ENCODE assay signal across 19 cellular contexts in the genomic region with DNA sequence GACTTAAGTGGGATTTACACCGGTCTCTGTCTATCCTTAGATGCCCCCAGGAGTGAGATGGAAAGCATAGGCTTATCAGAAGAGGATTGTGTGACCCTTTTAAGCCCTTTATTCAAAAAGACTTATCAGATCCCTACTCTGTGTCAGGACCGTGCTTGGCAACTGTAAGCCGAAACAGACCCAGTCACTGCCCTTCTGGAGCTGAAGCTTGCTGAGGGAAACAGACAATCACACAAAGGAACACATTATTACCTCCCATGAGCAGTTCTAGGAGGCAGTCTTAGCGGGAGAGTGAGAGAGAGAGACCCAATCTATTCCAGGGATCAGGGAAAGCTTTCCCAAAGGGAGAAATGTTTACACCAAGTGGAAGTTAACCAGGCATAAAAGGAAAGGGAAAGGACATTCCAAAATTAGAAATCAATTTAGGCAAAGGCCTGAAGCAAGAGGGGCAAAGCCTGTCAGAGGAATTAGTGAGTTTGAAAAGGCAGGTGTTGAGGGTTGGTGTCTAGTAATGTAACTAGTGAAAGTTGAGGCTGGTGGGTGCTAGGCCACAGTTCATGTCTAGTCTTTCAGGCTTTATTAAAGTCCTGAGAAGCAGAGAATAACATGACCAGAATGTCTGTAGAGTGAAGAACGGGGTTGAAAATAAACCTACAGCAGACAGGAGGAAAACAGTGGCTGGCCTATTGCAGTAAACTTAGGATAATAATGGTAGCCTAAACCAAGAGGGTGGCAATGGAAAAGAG.
DNase-seq lines count a peak whose midpoint lies in the region; ATAC-seq and TF ChIP-seq lines count a peak whose summit lies in the region.
"Had no signal": no experiment of that assay in that cellular context is flagged by ENCODE, and none has a peak within 500 bp of the region (broad histone marks: within the 10 kb centered on the region; RNA-seq: fewer than 3 reads in every experiment).

No MANE protein-coding gene starts in this region.

- H3K9me3 ChIP-seq in H9 (ENCODE audit: control insufficient read depth, low read depth, low read length) = no peaks in the 10 kb centered on the region
- H3K9me3 ChIP-seq in T-helper 17 cell (ENCODE audit: control insufficient read depth, low read length, poor library complexity, severe bottlenecking) = no peaks in the 10 kb centered on the region
- no peaks in the 10 kb centered on the region for H3K9me3 ChIP-seq in iPS-18a (ENCODE audit: control insufficient read depth, low read depth, low read length)
- no peaks in the 10 kb centered on the region for H3K9me3 ChIP-seq in trophoblast cell (ENCODE audit: insufficient read depth, low read depth, low read length)
- H3K9me3 ChIP-seq: heart left ventricle had no signal

- H4K8ac ChIP-seq in H9 (replicated peaks; ENCODE audit: insufficient read length, low read depth, low read length) (no peak overlapping the region), trophoblast cell (ENCODE audit: low read depth, low read length) (no peak overlapping the region)

- WGBS in H9 (ENCODE audit: extremely low coverage, insufficient read length, low lambda C conversion rate) = no CpG with 5 or more reads among the region's 5 CpGs
- WGBS in trophoblast cell (ENCODE audit: extremely low coverage, insufficient coverage, insufficient read length) = no CpG with 5 or more reads among the region's 5 CpGs

- H3K9me3 Mint-ChIP-seq in H9 = no peaks in the 10 kb centered on the region
- H3K9me3 Mint-ChIP-seq: activated CD4-positive, alpha-beta T cell treated with anti-CD3 and anti-CD28 coated beads, Interleukin-2, amount 10 ng/mL, durations not matched to agents 7 days and 5 days; stimulated activated naive B cell treated with anti-CD40 and anti-IgM and Interleukin-4, amounts not matched to agents 10 μg/mL and 1 μg/mL and 100 μg/mL, for 72 hours had no signal

- H4K20me1 ChIP-seq in H9 (ENCODE audit: control insufficient read depth, insufficient read depth, insufficient read length) = no peaks in the 10 kb centered on the region

- H3K4me3 Mint-ChIP-seq in H9 (no peak overlapping the region), T-helper 17 cell (no peak overlapping the region)
- H3K4me3 Mint-ChIP-seq: activated CD4-positive, alpha-beta T cell treated with anti-CD3 and anti-CD28 coated beads, Interleukin-2, amount 10 ng/mL, durations not matched to agents 7 days and 5 days; stimulated activated naive B cell treated with anti-CD40 and anti-IgM and Interleukin-4, amounts not matched to agents 10 μg/mL and 1 μg/mL and 100 μg/mL, for 72 hours had no signal

- no peak overlapping the region for H3K14ac ChIP-seq in H9 (ENCODE audit: insufficient read depth, low read length)
- no peak overlapping the region for H3K14ac ChIP-seq in trophoblast cell (ENCODE audit: low read length)

- H2AK5ac ChIP-seq in H9 (ENCODE audit: insufficient read length, low read length) = no peak overlapping the region
- no peak overlapping the region for H2AK5ac ChIP-seq in trophoblast cell (ENCODE audit: low read length)

- H3K23ac ChIP-seq in H9 (ENCODE audit: insufficient read length, low read depth, low read length) (no peak overlapping the region), trophoblast cell (ENCODE audit: low read length) (no peak overlapping the region)

- H3K18ac ChIP-seq in H9 (ENCODE audit: insufficient read length, low read depth, low read length) = no peak overlapping the region
- no peak overlapping the region for H3K18ac ChIP-seq in trophoblast cell (ENCODE audit: low read length)

- no peak overlapping the region for H2BK15ac ChIP-seq in H9 (ENCODE audit: low read depth, low read length)

- H3K4me1 Mint-ChIP-seq in H9 (peaks cover 39 to 50% of the 10 kb centered on the region in 2 experiments), T-helper 17 cell (peaks cover 11% of the 10 kb centered on the region)
- H3K4me1 Mint-ChIP-seq: activated CD4-positive, alpha-beta T cell treated with anti-CD3 and anti-CD28 coated beads, Interleukin-2, amount 10 ng/mL, durations not matched to agents 7 days and 5 days; stimulated activated naive B cell treated with anti-CD40 and anti-IgM and Interleukin-4, amounts not matched to agents 10 μg/mL and 1 μg/mL and 100 μg/mL, for 72 hours had no signal

- H2BK5ac ChIP-seq in H9 (ENCODE audit: insufficient read length, low read length) = no peak overlapping the region
- H2BK5ac ChIP-seq in trophoblast cell (ENCODE audit: low read depth, low read length, poor library complexity) = no peak overlapping the region

- H3K27ac Mint-ChIP-seq in H9 (peak overlapping the region; percentile 84 to 95 (median 94); a peak in 6 of 7 replicates), T-helper 17 cell (peak overlapping the region; percentile 1)
- H3K27ac Mint-ChIP-seq: activated CD4-positive, alpha-beta T cell treated with anti-CD3 and anti-CD28 coated beads, Interleukin-2, amount 10 ng/mL, durations not matched to agents 7 days and 5 days; stimulated activated naive B cell treated with anti-CD40 and anti-IgM and Interleukin-4, amounts not matched to agents 10 μg/mL and 1 μg/mL and 100 μg/mL, for 72 hours had no signal

- H3T11ph ChIP-seq in H9 (ENCODE audit: low read length) = no peak overlapping the region

- DNase-seq in H9 (no peak), T-helper 17 cell (no peak), trophoblast cell (no peak), NCI-H2029 treated with DMSO at 0.1 percent for 48 hours (lab: John Stamatoyannopoulos, UW) (no peak), left lobe of liver (ENCODE audit: low spot score) (no peak), dermis blood vessel endothelial cell (no peak)
- DNase-seq: activated CD4-positive, alpha-beta T cell treated with anti-CD3 and anti-CD28 coated beads, Interleukin-2, amount 10 ng/mL, durations not matched to agents 7 days and 5 days; activated CD8-positive, alpha-beta memory T cell treated with anti-CD3 and anti-CD28 coated beads, Interleukin-2, amount 50 U/mL, for 4 hours; activated gamma-delta T cell; amniotic stem cell; caudate nucleus; heart left ventricle; NCI-H1105; NCI-H510A treated with DMSO at 0.1 percent for 48 hours; RPMI8226; stimulated activated naive B cell treated with anti-CD40 and anti-IgM and Interleukin-4, amounts not matched to agents 10 μg/mL and 1 μg/mL and 100 μg/mL, for 72 hours had no signal

- H3K27me3 ChIP-seq in H9 (ENCODE audit: insufficient read depth, low read length) (no peaks in the 10 kb centered on the region), iPS-18a (ENCODE audit: control insufficient read depth, insufficient read depth, low read length) (no peaks in the 10 kb centered on the region), trophoblast cell (ENCODE audit: insufficient read depth, low read length) (no peaks in the 10 kb centered on the region)
- H3K27me3 ChIP-seq: heart left ventricle had no signal

- H3K36me3 ChIP-seq in iPS-18a (ENCODE audit: control insufficient read depth, low read depth, low read length) = no peaks in the 10 kb centered on the region
- no peaks in the 10 kb centered on the region for H3K36me3 ChIP-seq in trophoblast cell (ENCODE audit: control insufficient read depth in 1 of 2, insufficient read depth in 2 of 2, low read length in 2 of 2)
- H3K36me3 ChIP-seq: heart left ventricle had no signal

- H2BK120ac ChIP-seq in H9 (ENCODE audit: low read depth, low read length, poor library complexity, severe bottlenecking) (no peak overlapping the region), trophoblast cell (ENCODE audit: insufficient read depth, low read length, poor library complexity) (peak overlapping the region; percentile 87)

- H2AFZ ChIP-seq in H9 (ENCODE audit: low read length) (peak overlapping the region; percentile 14), trophoblast cell (ENCODE audit: insufficient read depth, low read length, poor library complexity) (no peak overlapping the region)

- H3K9ac ChIP-seq in H9 (ENCODE audit: extremely low read depth, insufficient read length, low read length) (no peak overlapping the region), iPS-18a (ENCODE audit: low read length) (no peak overlapping the region), trophoblast cell (ENCODE audit: low read length) (no peak overlapping the region)
- H3K9ac ChIP-seq: GM23248 had no signal

- H2BK12ac ChIP-seq in H9 (ENCODE audit: insufficient read length, low read depth, low read length) = no peak overlapping the region
- no peak overlapping the region for H2BK12ac ChIP-seq in trophoblast cell (ENCODE audit: low read length)

- peak overlapping the region; percentile 50 for H2BK20ac ChIP-seq in H9 (ENCODE audit: low read depth, low read length, poor library complexity, severe bottlenecking)

- H3K79me2 ChIP-seq in H9 (ENCODE audit: insufficient read depth, low read length) = no peaks in the 10 kb centered on the region
- no peaks in the 10 kb centered on the region for H3K79me2 ChIP-seq in trophoblast cell (ENCODE audit: control insufficient read depth, insufficient read depth, low read length, poor library complexity)

- no peak overlapping the region for H4K5ac ChIP-seq in H9 (ENCODE audit: insufficient read length, low read depth, low read length)

- H3K23me2 ChIP-seq in H9 (ENCODE audit: insufficient read length, low read depth, low read length, poor library complexity, severe bottlenecking) = no peaks in the 10 kb centered on the region

- H3K4me3 ChIP-seq in iPS-18a (ENCODE audit: low read length) (no peak overlapping the region), trophoblast cell (ENCODE audit: low read depth, low read length) (no peak overlapping the region)
- H3K4me3 ChIP-seq: GM23248, heart left ventricle had no signal

- H3K36me3 Mint-ChIP-seq in H9 (ENCODE audit: insufficient read depth in 1 of 3, low read depth in 3 of 3) (no peaks in the 10 kb centered on the region), T-helper 17 cell (ENCODE audit: low read depth) (no peaks in the 10 kb centered on the region)
- H3K36me3 Mint-ChIP-seq: stimulated activated naive B cell treated with anti-CD40 and anti-IgM and Interleukin-4, amounts not matched to agents 10 μg/mL and 1 μg/mL and 100 μg/mL, for 72 hours had no signal

- no peak overlapping the region for H3K4me2 ChIP-seq in H9 (ENCODE audit: insufficient read depth, insufficient read length, low read length)
- no peak overlapping the region for H3K4me2 ChIP-seq in trophoblast cell (ENCODE audit: low read length)

- no peaks in the 10 kb centered on the region for H3K79me1 ChIP-seq in H9 (ENCODE audit: insufficient read depth, low read depth, low read length, poor library complexity, severe bottlenecking)
- peaks cover 2% of the 10 kb centered on the region for H3K79me1 ChIP-seq in trophoblast cell (ENCODE audit: low read length)

- no peak for ATAC-seq in T-helper 17 cell
- ATAC-seq in left lobe of liver = no peak
- ATAC-seq in HG02840 (IDR thresholded peaks at IDR 0.05; ENCODE audit: low FRiP score, unreplicated experiment) = no peak
- ATAC-seq: heart left ventricle; stimulated activated naive B cell treated with anti-CD40 and anti-IgM and Interleukin-4, amounts not matched to agents 10 μg/mL and 1 μg/mL and 100 μg/mL, for 72 hours had no signal

- H3K4me1 ChIP-seq in H9 (ENCODE audit: insufficient read depth, low read length) (peaks cover 8% of the 10 kb centered on the region; the same call in 1 of the 2 replicates), iPS-18a (ENCODE audit: control insufficient read depth, low read depth, low read length) (peaks cover 41% of the 10 kb centered on the region), trophoblast cell (ENCODE audit: control insufficient read depth in 1 of 2, insufficient read depth in 2 of 2, low read length in 2 of 2) (peaks cover 0 to 2% of the 10 kb centered on the region in 2 experiments)

- no peak overlapping the region for H3K4ac ChIP-seq in H9 (ENCODE audit: low read depth, low read length)
- no peak overlapping the region for H3K4ac ChIP-seq in trophoblast cell (ENCODE audit: low read depth, low read length)

- H4K12ac ChIP-seq in trophoblast cell (ENCODE audit: low read depth, low read length) = no peak overlapping the region

- no peak overlapping the region for H3K27ac ChIP-seq in H9 (ENCODE audit: insufficient read length, low read depth, low read length)
- peak overlapping the region; percentile 12 for H3K27ac ChIP-seq in iPS-18a (ENCODE audit: low read length)
- peak overlapping the region; percentile 40 for H3K27ac ChIP-seq in trophoblast cell (ENCODE audit: low read depth, low read length)
- H3K27ac ChIP-seq: heart left ventricle had no signal

- H3K56ac ChIP-seq in H9 (ENCODE audit: insufficient read length, low read depth, low read length) = no peak overlapping the region

- no peak for TF ChIP-seq CTCF in H9 (conservative IDR thresholded peaks at IDR 0.05)

- H4K91ac ChIP-seq in H9 (ENCODE audit: insufficient read length, low read depth, low read length) (no peak overlapping the region), trophoblast cell (ENCODE audit: low read depth, low read length) (no peak overlapping the region)

- H3K27me3 Mint-ChIP-seq in H9 (ENCODE audit: low read depth) = no peaks in the 10 kb centered on the region
- H3K27me3 Mint-ChIP-seq in T-helper 17 cell = no peaks in the 10 kb centered on the region
